16 cellular contexts compared by ENCODE assay signal in the genomic region with DNA sequence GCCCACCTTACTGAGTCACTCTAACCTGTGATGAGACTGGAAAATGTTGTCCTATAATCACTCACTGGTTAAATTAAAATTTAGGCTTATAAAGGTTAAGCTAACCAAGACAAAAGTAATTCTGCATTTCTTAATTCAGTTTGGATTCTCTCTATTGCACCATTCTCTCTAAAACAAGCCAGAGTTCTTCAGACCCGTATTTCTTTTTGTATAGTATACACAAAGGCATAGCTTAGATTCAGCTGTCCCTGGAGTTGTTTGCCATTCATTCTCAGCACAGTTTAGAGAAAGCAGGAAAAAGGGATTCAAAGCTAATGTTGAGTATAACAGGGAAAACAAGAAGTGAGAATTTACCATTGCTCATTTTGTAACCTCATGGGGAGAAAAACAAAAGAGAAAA.
"Had no signal": no experiment of that assay in that cellular context is flagged by ENCODE, and none has a peak within 500 bp of the region (broad histone marks: within the 10 kb centered on the region; RNA-seq: fewer than 3 reads in every experiment).

No MANE protein-coding gene starts in this region.

- H3K9me3 Mint-ChIP-seq: stimulated activated effector memory CD8-positive, alpha-beta T cell treated with anti-CD3 and anti-CD28 coated beads, Interleukin-12 subunit alpha, Interleukin-12 subunit beta, amount 100 ng/mL, for 72 hours had no signal

- H3K27ac Mint-ChIP-seq: activated B cell treated with CpG ODN at 0.5 μM for 24 hours; activated CD4-positive, alpha-beta memory T cell treated with anti-CD3 and anti-CD28 coated beads for 36 hours; activated CD8-positive, alpha-beta memory T cell treated with anti-CD3 and anti-CD28 coated beads, Interleukin-2, amount 10 ng/mL, durations not matched to agents 7 days and 5 days; memory B cell; stimulated activated effector memory CD8-positive, alpha-beta T cell treated with anti-CD3 and anti-CD28 coated beads, Interleukin-12 subunit alpha, Interleukin-12 subunit beta, amount 100 ng/mL, for 72 hours had no signal

- H3K27me3 ChIP-seq: brain microvascular endothelial cell, colonic mucosa, right lobe of liver, transverse colon had no signal

- H3K4me3 ChIP-seq: colonic mucosa, right lobe of liver, transverse colon had no signal

- H3K4me1 ChIP-seq: colonic mucosa had no signal

- FAIRE-seq: endometrium had no signal

- H3K9me3 ChIP-seq: colonic mucosa, right lobe of liver, transverse colon had no signal

- H3K36me3 ChIP-seq: colonic mucosa, right lobe of liver, transverse colon had no signal

- H3K36me3 Mint-ChIP-seq: stimulated activated effector memory CD8-positive, alpha-beta T cell treated with anti-CD3 and anti-CD28 coated beads, Interleukin-12 subunit alpha, Interleukin-12 subunit beta, amount 100 ng/mL, for 72 hours had no signal

- H3K27me3 Mint-ChIP-seq: activated B cell treated with CpG ODN at 0.5 μM for 24 hours; activated CD4-positive, alpha-beta memory T cell treated with anti-CD3 and anti-CD28 coated beads for 36 hours; activated CD8-positive, alpha-beta memory T cell treated with anti-CD3 and anti-CD28 coated beads, Interleukin-2, amount 10 ng/mL, durations not matched to agents 7 days and 5 days; activated naive CD8-positive, alpha-beta T cell treated with anti-CD3 and anti-CD28 coated beads for 36 hours; memory B cell had no signal

- ATAC-seq: activated CD8-positive, alpha-beta memory T cell treated with anti-CD3 and anti-CD28 coated beads, Interleukin-2, amount 10 ng/mL, durations not matched to agents 7 days and 5 days; left ventricle myocardium superior; right lobe of liver; stimulated activated effector memory CD8-positive, alpha-beta T cell treated with anti-CD3 and anti-CD28 coated beads, Interleukin-12 subunit alpha, Interleukin-12 subunit beta, amount 100 ng/mL, for 72 hours had no signal

- H3K4me3 Mint-ChIP-seq: activated B cell treated with CpG ODN at 0.5 μM for 24 hours; activated CD4-positive, alpha-beta memory T cell treated with anti-CD3 and anti-CD28 coated beads for 36 hours; activated CD8-positive, alpha-beta memory T cell treated with anti-CD3 and anti-CD28 coated beads, Interleukin-2, amount 10 ng/mL, durations not matched to agents 7 days and 5 days; activated naive CD8-positive, alpha-beta T cell treated with anti-CD3 and anti-CD28 coated beads for 36 hours; memory B cell; neural crest cell; stimulated activated effector memory CD8-positive, alpha-beta T cell treated with anti-CD3 and anti-CD28 coated beads, Interleukin-12 subunit alpha, Interleukin-12 subunit beta, amount 100 ng/mL, for 72 hours had no signal

- H3K27ac ChIP-seq: brain microvascular endothelial cell, colonic mucosa, right lobe of liver, transverse colon had no signal

- DNase-seq: activated B cell treated with CpG ODN at 0.5 μM for 24 hours; activated CD4-positive, alpha-beta memory T cell treated with anti-CD3 and anti-CD28 coated beads for 36 hours; activated CD4-positive, alpha-beta T cell treated with anti-CD3 and anti-CD28 coated beads for 4 hours; activated CD8-positive, alpha-beta memory T cell treated with anti-CD3 and anti-CD28 coated beads, Interleukin-2, amount 10 ng/mL, durations not matched to agents 7 days and 5 days; activated naive CD8-positive, alpha-beta T cell treated with anti-CD3 and anti-CD28 coated beads for 36 hours; brain microvascular endothelial cell; central memory CD4-positive, alpha-beta T cell; colonic mucosa; left ventricle myocardium superior; right lobe of liver; stimulated activated CD4-positive, alpha-beta T cell treated with anti-CD3 and anti-CD28 coated beads, Interleukin-4, amount 100 ng/mL, for 24 hours; transverse colon had no signal
